In genomic region chr15:41354371-41354770, GRCh38 we compare ENCODE assay signal across 35 cellular contexts.
"Had no signal": no experiment of that assay in that cellular context is flagged by ENCODE, and none has a peak within 500 bp of the region (broad histone marks: within the 10 kb centered on the region; RNA-seq: fewer than 3 reads in every experiment).

No MANE protein-coding gene starts in this region.

- DNase-seq: Karpas-422, Kasumi-1, MG63, MM.1S, MV-4-11, NCI-H1048, NCI-H1092, NCI-H1092 treated with DMSO at 0.1 percent for 48 hours, NCI-H1105, NCI-H1105 treated with DMSO at 0.1 percent for 48 hours, NCI-H1417, NCI-H1417 treated with DMSO at 0.1 percent for 48 hours, NCI-H1436, NCI-H1436 treated with DMSO at 0.1 percent for 48 hours, NCI-H146, NCI-H1694, NCI-H1694 treated with DMSO at 0.1 percent for 48 hours, NCI-H187, NCI-H187 treated with DMSO at 0.1 percent for 48 hours, NCI-H1930, NCI-H2029, NCI-H2029 treated with DMSO at 0.1 percent for 48 hours, NCI-H2081, NCI-H2081 treated with DMSO at 0.1 percent for 48 hours, NCI-H2171, NCI-H2171 treated with DMSO at 0.1 percent for 48 hours, NCI-H2227 treated with DMSO at 0.1 percent for 48 hours, NCI-H226, NCI-H345, NCI-H446, NCI-H446 treated with DMSO at 0.1 percent for 48 hours, NCI-H510A, NCI-H510A treated with DMSO at 0.1 percent for 48 hours, NCI-H524, NCI-H524 treated with DMSO at 0.1 percent for 48 hours had no signal

- H3K9me3 ChIP-seq: MG63 had no signal

- H3K27me3 ChIP-seq: MG63 had no signal

- H3K4me3 ChIP-seq: MG63 had no signal
